ENCODE assay signal across 31 cellular contexts in genomic region chr5:125433457-125433856, GRCh38.
"Had no signal": no experiment of that assay in that cellular context is flagged by ENCODE, and none has a peak within 500 bp of the region (broad histone marks: within the 10 kb centered on the region; RNA-seq: fewer than 3 reads in every experiment).

No MANE protein-coding gene starts in this region.

- H3K27ac ChIP-seq: adrenal gland, body of pancreas, coronary artery, dorsolateral prefrontal cortex, epithelial cell of prostate, esophagus squamous epithelium, gastroesophageal sphincter, WERI-Rb-1 had no signal

- H3K4me3 ChIP-seq: adrenal gland, body of pancreas, coronary artery, dorsolateral prefrontal cortex, esophagus squamous epithelium, gastroesophageal sphincter had no signal

- H3K36me3 ChIP-seq: adrenal gland, esophagus squamous epithelium, gastroesophageal sphincter, WERI-Rb-1 had no signal

- H3K9me3 ChIP-seq: adrenal gland, body of pancreas, esophagus squamous epithelium had no signal

- FAIRE-seq: endometrium, endothelial cell of umbilical vein had no signal

- H3K4me1 ChIP-seq: adrenal gland, body of pancreas, esophagus squamous epithelium, gastroesophageal sphincter had no signal

- H3K27me3 ChIP-seq: adrenal gland, body of pancreas, dorsolateral prefrontal cortex, esophagus squamous epithelium, gastroesophageal sphincter had no signal

- DNase-seq: activated B cell treated with CpG ODN at 0.5 μM for 24 hours; activated CD4-positive, alpha-beta memory T cell treated with anti-CD3 and anti-CD28 coated beads for 36 hours; activated CD4-positive, alpha-beta T cell treated with anti-CD3 and anti-CD28 coated beads for 48 hours; activated CD8-positive, alpha-beta memory T cell treated with anti-CD3 and anti-CD28 coated beads, Interleukin-2, amount 10 ng/mL, durations not matched to agents 7 days and 5 days; activated CD8-positive, alpha-beta memory T cell treated with anti-CD3 and anti-CD28 coated beads, Interleukin-2, amount 50 U/mL, for 4 hours; activated CD8-positive, alpha-beta T cell treated with anti-CD3 and anti-CD28 coated beads, Interleukin-2, amount 10 ng/mL, durations not matched to agents 7 days and 5 days; activated effector memory CD4-positive, alpha-beta T cell treated with anti-CD3 and anti-CD28 coated beads, Interleukin-2, amount 50 U/mL, for 16 hours; activated naive CD4-positive, alpha-beta T cell treated with anti-CD3 and anti-CD28 coated beads for 36 hours; activated naive CD8-positive, alpha-beta T cell treated with anti-CD3 and anti-CD28 coated beads for 36 hours; activated naive CD8-positive, alpha-beta T cell treated with anti-CD3 and anti-CD28 coated beads, Interleukin-2, amount 50 U/mL, for 24 hours; activated T-cell treated with anti-CD3 and anti-CD28 coated beads, Interleukin-2, amount 50 U/mL, for 1 hour; activated T-cell treated with anti-CD3 and anti-CD28 coated beads, Interleukin-2, amount 50 U/mL, for 48 hours; adrenal gland; amygdala; aorta; body of pancreas; central memory CD4-positive, alpha-beta T cell; dorsolateral prefrontal cortex; effector memory CD8-positive, alpha-beta T cell; esophagus squamous epithelium; foreskin melanocyte; head of caudate nucleus; T-helper 1 cell; T-helper 17 cell; T1000; WERI-Rb-1 had no signal
